19 cellular contexts compared by ENCODE assay signal in genomic region chr12:19387182-19387581, GRCh38. TPM values are rescaled to one million over a fixed set of nuclear protein-coding genes. Genes with fewer than 3 reads are reported as not detected.
A peak's percentile ranks its signal among the peaks of the same experiment; 100 is the strongest.
DNase-seq lines count a peak whose midpoint lies in the region; ATAC-seq and TF ChIP-seq lines count a peak whose summit lies in the region.
"Had no signal": no experiment of that assay in that cellular context is flagged by ENCODE, and none has a peak within 500 bp of the region (broad histone marks: within the 10 kb centered on the region; RNA-seq: fewer than 3 reads in every experiment).

No MANE protein-coding gene starts in this region.

- no peaks in the 10 kb centered on the region for H3K27me3 Mint-ChIP-seq in nephron (ENCODE audit: low read depth)
- H3K27me3 Mint-ChIP-seq: IgD-negative memory B cell had no signal

- no peak overlapping the region for H3K9ac ChIP-seq in trophoblast cell (ENCODE audit: low read length)

- no peak for DNase-seq in left ventricle myocardium inferior
- no peak for DNase-seq in right cardiac atrium
- peak; percentile 82 for DNase-seq in fibroblast of villous mesenchyme (ENCODE audit: low read depth)
- no peak for DNase-seq in stimulated activated CD4-positive, alpha-beta T cell treated with anti-CD3 and anti-CD28 coated beads, Interleukin-15, amount 100 ng/mL, for 24 hours
- DNase-seq in trophoblast cell: no peak
- DNase-seq: BE2C; CD4-positive, CD25-positive, alpha-beta regulatory T cell; COR-L47; GOT3; HCEC 1CT; NCI-H1694; NCI-H2081; NCI-H2171; NCI-H524 treated with DMSO at 0.1 percent for 48 hours; NCI-H82 had no signal

- H3K9me3 ChIP-seq in left ventricle myocardium inferior (replicated peaks): no peaks in the 10 kb centered on the region
- H3K9me3 ChIP-seq in right cardiac atrium (ENCODE audit: control insufficient read depth, low read length): no peaks in the 10 kb centered on the region
- no peaks in the 10 kb centered on the region for H3K9me3 ChIP-seq in trophoblast cell (ENCODE audit: insufficient read depth, low read depth, low read length)
- H3K9me3 ChIP-seq: BE2C had no signal

- no peak overlapping the region for H3K4me3 ChIP-seq in left ventricle myocardium inferior
- no peak overlapping the region for H3K4me3 ChIP-seq in right cardiac atrium (ENCODE audit: low read length)
- H3K4me3 ChIP-seq in fibroblast of villous mesenchyme (ENCODE audit: low read depth, low read length): no peak overlapping the region
- H3K4me3 ChIP-seq in trophoblast cell (ENCODE audit: low read depth, low read length): no peak overlapping the region

- no peak overlapping the region for H3K23ac ChIP-seq in trophoblast cell (ENCODE audit: low read length)

- intact Hi-C loops in left ventricle myocardium inferior (cut with micrococcal nuclease): no loop called here
- intact Hi-C loops in right cardiac atrium (cut with DNase I): no loop called here

- no peak overlapping the region for H2AFZ ChIP-seq in trophoblast cell (ENCODE audit: insufficient read depth, low read length, poor library complexity)

- H4K12ac ChIP-seq in trophoblast cell (ENCODE audit: low read depth, low read length): no peak overlapping the region

- H3K79me1 ChIP-seq in trophoblast cell (ENCODE audit: low read length): no peaks in the 10 kb centered on the region

- peak overlapping the region; percentile 48 for H3K27ac ChIP-seq in left ventricle myocardium inferior (replicated peaks)
- no peak overlapping the region for H3K27ac ChIP-seq in right cardiac atrium (ENCODE audit: low read length)
- no peak overlapping the region for H3K27ac ChIP-seq in trophoblast cell (ENCODE audit: low read depth, low read length)

- TF ChIP-seq CTCF in left ventricle myocardium inferior (IDR thresholded peaks at IDR 0.05; ENCODE audit: borderline replicate concordance): no peak
- TF ChIP-seq CTCF in fibroblast of villous mesenchyme (IDR thresholded peaks at IDR 0.05; ENCODE audit: insufficient read depth, low read depth, low read length): no peak
- TF ChIP-seq CTCF in nephron (IDR thresholded peaks at IDR 0.05; ENCODE audit: unreplicated experiment in 3 of 3): no peak

- no peak overlapping the region for H2BK120ac ChIP-seq in trophoblast cell (ENCODE audit: insufficient read depth, low read length, poor library complexity)

- H2BK5ac ChIP-seq in trophoblast cell (ENCODE audit: low read depth, low read length, poor library complexity): no peak overlapping the region

- peak overlapping the region in 2 of 3 experiments; percentile 15 to 34 for H3K4me3 Mint-ChIP-seq in nephron
- H3K4me3 Mint-ChIP-seq: CD4-positive, CD25-positive, alpha-beta regulatory T cell; IgD-negative memory B cell had no signal

- no peak overlapping the region for H2AK5ac ChIP-seq in trophoblast cell (ENCODE audit: low read length)

- H3K4me1 ChIP-seq in left ventricle myocardium inferior: no peaks in the 10 kb centered on the region
- no peaks in the 10 kb centered on the region for H3K4me1 ChIP-seq in right cardiac atrium (ENCODE audit: control insufficient read depth, insufficient read depth, low read length)
- peaks cover 1% of the 10 kb centered on the region in 2 experiments for H3K4me1 ChIP-seq in trophoblast cell (ENCODE audit: control insufficient read depth in 1 of 2, insufficient read depth in 2 of 2, low read length in 2 of 2)
- H3K4me1 ChIP-seq: BE2C had no signal

- no peak overlapping the region for H4K8ac ChIP-seq in trophoblast cell (ENCODE audit: low read depth, low read length)

- no peaks in the 10 kb centered on the region for H3K36me3 ChIP-seq in left ventricle myocardium inferior
- H3K36me3 ChIP-seq in trophoblast cell (ENCODE audit: control insufficient read depth in 1 of 2, insufficient read depth in 2 of 2, low read length in 2 of 2): no peaks in the 10 kb centered on the region
- H3K36me3 ChIP-seq: BE2C had no signal

- peaks cover 45% of the 10 kb centered on the region for H3K4me1 Mint-ChIP-seq in nephron
- H3K4me1 Mint-ChIP-seq: CD4-positive, CD25-positive, alpha-beta regulatory T cell; IgD-negative memory B cell had no signal

- H3K9me3 Mint-ChIP-seq in nephron: no peaks in the 10 kb centered on the region
- H3K9me3 Mint-ChIP-seq: CD4-positive, CD25-positive, alpha-beta regulatory T cell; IgD-negative memory B cell had no signal

- ATAC-seq in right cardiac atrium: no peak
- ATAC-seq in GM21390 (IDR thresholded peaks at IDR 0.05; ENCODE audit: unreplicated experiment): no peak
- ATAC-seq: Panc1 had no signal

- WGBS in right cardiac atrium: 48% methylated on average over 2 of the region's 2 CpGs
- no CpG with 5 or more reads among the region's 2 CpGs for WGBS in trophoblast cell (ENCODE audit: extremely low coverage, insufficient coverage, insufficient read length)

- H3K14ac ChIP-seq in trophoblast cell (ENCODE audit: low read length): no peak overlapping the region

- H3K27me3 ChIP-seq in left ventricle myocardium inferior (ENCODE audit: low read depth) (no peaks in the 10 kb centered on the region), right cardiac atrium (ENCODE audit: control insufficient read depth, insufficient read depth) (no peaks in the 10 kb centered on the region), trophoblast cell (ENCODE audit: insufficient read depth, low read length) (no peaks in the 10 kb centered on the region)
- H3K27me3 ChIP-seq: BE2C had no signal

- no peak overlapping the region for H4K91ac ChIP-seq in trophoblast cell (ENCODE audit: low read depth, low read length)

- H3K79me2 ChIP-seq in trophoblast cell (ENCODE audit: control insufficient read depth, insufficient read depth, low read length, poor library complexity): no peaks in the 10 kb centered on the region

- H3K4ac ChIP-seq in trophoblast cell (ENCODE audit: low read depth, low read length): no peak overlapping the region

- no peak overlapping the region for H3K18ac ChIP-seq in trophoblast cell (ENCODE audit: low read length)

- H3K4me2 ChIP-seq in trophoblast cell (ENCODE audit: low read length): no peak overlapping the region

- peaks cover 10% of the 10 kb centered on the region for H3K36me3 Mint-ChIP-seq in nephron (ENCODE audit: low read depth)
- H3K36me3 Mint-ChIP-seq: CD4-positive, CD25-positive, alpha-beta regulatory T cell; IgD-negative memory B cell had no signal

- H3K27ac Mint-ChIP-seq in nephron: peak overlapping the region; percentile 88 to 93 (median 93)
- H3K27ac Mint-ChIP-seq: CD4-positive, CD25-positive, alpha-beta regulatory T cell; IgD-negative memory B cell had no signal

- no peak overlapping the region for H2BK12ac ChIP-seq in trophoblast cell (ENCODE audit: low read length)

RNA-seq across cellular contexts. Expression of gene AEBP2, which starts 52.1 kb away (rescaled TPM):
- total RNA-seq in left ventricle myocardium inferior (22.8 TPM), right cardiac atrium (10 to 100 TPM; 30.7 to 35.3 (median 34.4) TPM), fibroblast of villous mesenchyme (14.8 and 23.7 TPM in 2 replicates)
- 11.9 TPM for polyA plus RNA-seq in right cardiac atrium
- polyA plus RNA-seq in trophoblast cell (2013): 66.3 and 67.4 TPM in 2 replicates
